ENCODE assay signal across 8 cellular contexts in the genomic region with DNA sequence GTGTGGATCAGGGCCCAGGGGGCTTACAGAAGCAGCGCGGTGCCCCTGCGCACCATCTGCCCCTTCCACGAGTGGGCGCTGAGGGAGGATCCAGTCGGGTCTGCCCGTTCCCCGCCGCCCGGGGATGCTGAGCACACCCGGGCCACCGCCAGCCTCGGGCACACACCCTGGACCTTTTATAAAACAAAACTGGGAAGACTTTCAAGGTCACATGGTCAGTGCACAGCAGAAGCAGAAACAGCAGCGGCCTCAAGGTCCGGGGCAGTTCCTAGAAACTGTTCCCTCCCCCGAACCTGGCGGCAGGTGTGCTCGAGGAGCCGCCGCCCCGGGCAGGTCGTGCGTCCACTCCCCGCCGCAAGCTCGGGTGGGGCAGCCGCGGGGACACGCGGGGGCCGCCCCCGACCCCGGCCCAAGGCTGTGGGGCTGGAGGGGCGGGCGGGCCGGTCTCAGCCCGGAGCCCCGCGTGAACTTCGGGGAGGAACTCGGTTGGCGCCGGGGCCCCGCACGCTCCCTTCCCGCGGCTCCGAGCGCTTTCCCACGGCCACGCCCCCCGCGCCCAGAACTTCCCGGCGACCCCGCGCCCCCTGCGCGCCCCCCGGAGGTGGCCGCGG. TPM values are rescaled to one million over a fixed set of nuclear protein-coding genes. Genes with fewer than 3 reads are reported as not detected.
DNase-seq lines count a peak whose midpoint lies in the region; ATAC-seq and TF ChIP-seq lines count a peak whose summit lies in the region.

No MANE protein-coding gene starts in this region.

- intact Hi-C loops in naive thymus-derived CD4-positive, alpha-beta T cell (cut with micrococcal nuclease): no loop called here

- DNase-seq in Ammon's horn (ENCODE audit: low spot score) (peak; percentile 65), H4 (ENCODE audit: low spot score) (peak; percentile 30), WERI-Rb-1 (peak; percentile 46), fibroblast of pulmonary artery (ENCODE audit: low read depth) (peak; percentile 28)
- no peak for DNase-seq in naive thymus-derived CD4-positive, alpha-beta T cell

- H3K9me3 ChIP-seq in WERI-Rb-1 (ENCODE audit: severe bottlenecking): no peaks in the 10 kb centered on the region
- no peaks in the 10 kb centered on the region for H3K9me3 ChIP-seq in naive thymus-derived CD4-positive, alpha-beta T cell (ENCODE audit: control insufficient read depth in 2 of 3, low read length in 3 of 3)

- ATAC-seq in naive thymus-derived CD4-positive, alpha-beta T cell: peak; percentile 35
- ATAC-seq in GM21529 (IDR thresholded peaks at IDR 0.05; ENCODE audit: unreplicated experiment): no peak
- no peak for ATAC-seq in HG03378 (IDR thresholded peaks at IDR 0.05; ENCODE audit: unreplicated experiment)
- ATAC-seq in GM21360 (IDR thresholded peaks at IDR 0.05; ENCODE audit: unreplicated experiment): no peak

- H3K27me3 ChIP-seq in WERI-Rb-1 (ENCODE audit: insufficient read depth, low read depth, severe bottlenecking): no peaks in the 10 kb centered on the region
- H3K27me3 ChIP-seq in naive thymus-derived CD4-positive, alpha-beta T cell (ENCODE audit: control insufficient read depth in 2 of 2, insufficient read depth in 2 of 2, low read length in 2 of 2): peaks cover 0 to 13% of the 10 kb centered on the region in 2 donors

- TF ChIP-seq CTCF in WERI-Rb-1 (IDR thresholded peaks at IDR 0.05; ENCODE audit: low read depth, low read length) (peak; percentile 39; the same call in 1 of the 2 replicates), fibroblast of pulmonary artery (IDR thresholded peaks at IDR 0.05; ENCODE audit: low read length, missing control alignments) (peak; percentile 22)

- peak overlapping the region; percentile 50 for H3K4me3 ChIP-seq in WERI-Rb-1 (ENCODE audit: low read depth, low read length)
- peak overlapping the region; percentile 34 for H3K4me3 ChIP-seq in fibroblast of pulmonary artery (replicated peaks; ENCODE audit: low read depth, low read length)
- no peak overlapping the region for H3K4me3 ChIP-seq in naive thymus-derived CD4-positive, alpha-beta T cell (ENCODE audit: low read length)

- peaks cover 13% of the 10 kb centered on the region for H3K36me3 ChIP-seq in WERI-Rb-1
- no peaks in the 10 kb centered on the region for H3K36me3 ChIP-seq in naive thymus-derived CD4-positive, alpha-beta T cell (ENCODE audit: control insufficient read depth in 2 of 3, insufficient read depth in 3 of 3, low read length in 3 of 3)

- H3K27ac Mint-ChIP-seq in naive thymus-derived CD4-positive, alpha-beta T cell: peak overlapping the region in 1 of 9 donors; percentile 56

- POLR2A ChIA-PET in naive thymus-derived CD4-positive, alpha-beta T cell (lab: Charles Lee): no interaction called here

- H3K4me1 ChIP-seq in naive thymus-derived CD4-positive, alpha-beta T cell (ENCODE audit: control insufficient read depth in 2 of 2, insufficient read depth in 2 of 2, low read length in 2 of 2): peaks cover 3 to 7% of the 10 kb centered on the region in 2 donors

- H3K9me3 Mint-ChIP-seq in naive thymus-derived CD4-positive, alpha-beta T cell: no peaks in the 10 kb centered on the region

- H3K4me3 Mint-ChIP-seq in naive thymus-derived CD4-positive, alpha-beta T cell: peak overlapping the region; percentile 75 to 93 (median 82)

- H3K27me3 Mint-ChIP-seq in naive thymus-derived CD4-positive, alpha-beta T cell: peaks cover 36 to 59% (median 50%) of the 10 kb centered on the region in 5 donors

- H3K36me3 Mint-ChIP-seq in naive thymus-derived CD4-positive, alpha-beta T cell: peaks cover 0 to 3% (median 0%) of the 10 kb centered on the region in 5 donors

- peaks cover 0 to 19% (median 11%) of the 10 kb centered on the region in 7 donors for H3K4me1 Mint-ChIP-seq in naive thymus-derived CD4-positive, alpha-beta T cell

- H3K27ac ChIP-seq in WERI-Rb-1: no peak overlapping the region
- H3K27ac ChIP-seq in naive thymus-derived CD4-positive, alpha-beta T cell (ENCODE audit: low read depth, low read length): no peak overlapping the region

- CTCF ChIA-PET in naive thymus-derived CD4-positive, alpha-beta T cell (lab: Charles Lee): no interaction called here

RNA-seq across cellular contexts. Expression of gene PPP1R26, which starts 0.6 kb away (rescaled TPM):
- total RNA-seq in H4 (2014; rRNA removed; shearing (Covaris generic)): 9.2 and 10.3 TPM in 2 replicates
- total RNA-seq in naive thymus-derived CD4-positive, alpha-beta T cell: 1 to 10 TPM in 1 of 5 experiments, under 1 TPM in 3, not detected in 1; 0.19 to 5.6 (median 0.43) TPM
- under 1 TPM in 1 of 2 donors, not detected in 1; 0.05 TPM for polyA plus RNA-seq in naive thymus-derived CD4-positive, alpha-beta T cell

RNA-seq across cellular contexts. Expression of gene MRPS2, which starts 21.5 kb away (rescaled TPM):
- total RNA-seq in H4 (2014; rRNA removed; shearing (Covaris generic)): 30.3 and 34.6 TPM in 2 replicates
- 10 to 100 TPM; 19.4 to 32.3 (median 28.3) TPM for total RNA-seq in naive thymus-derived CD4-positive, alpha-beta T cell
- 10 to 100 TPM; 48.9 to 66.1 TPM for polyA plus RNA-seq in naive thymus-derived CD4-positive, alpha-beta T cell

RNA-seq across cellular contexts. Expression of gene LCN1, which starts 42.3 kb away (rescaled TPM):
- not detected in 2 replicates for total RNA-seq in H4 (2014; rRNA removed; shearing (Covaris generic))
- total RNA-seq in naive thymus-derived CD4-positive, alpha-beta T cell: not detected
- not detected for polyA plus RNA-seq in naive thymus-derived CD4-positive, alpha-beta T cell

Comparison
In these comparisons a context has a peak if more than half of its experiments do, and no peak if none do; other contexts are left out.
1. DNase-seq: peak in Ammon's horn (single experiment), H4 (single experiment), WERI-Rb-1 (single experiment) and fibroblast of pulmonary artery (single experiment); none in naive thymus-derived CD4-positive, alpha-beta T cell (0 of 9).